ENCODE assay signal across 8 cellular contexts in the genomic region with DNA sequence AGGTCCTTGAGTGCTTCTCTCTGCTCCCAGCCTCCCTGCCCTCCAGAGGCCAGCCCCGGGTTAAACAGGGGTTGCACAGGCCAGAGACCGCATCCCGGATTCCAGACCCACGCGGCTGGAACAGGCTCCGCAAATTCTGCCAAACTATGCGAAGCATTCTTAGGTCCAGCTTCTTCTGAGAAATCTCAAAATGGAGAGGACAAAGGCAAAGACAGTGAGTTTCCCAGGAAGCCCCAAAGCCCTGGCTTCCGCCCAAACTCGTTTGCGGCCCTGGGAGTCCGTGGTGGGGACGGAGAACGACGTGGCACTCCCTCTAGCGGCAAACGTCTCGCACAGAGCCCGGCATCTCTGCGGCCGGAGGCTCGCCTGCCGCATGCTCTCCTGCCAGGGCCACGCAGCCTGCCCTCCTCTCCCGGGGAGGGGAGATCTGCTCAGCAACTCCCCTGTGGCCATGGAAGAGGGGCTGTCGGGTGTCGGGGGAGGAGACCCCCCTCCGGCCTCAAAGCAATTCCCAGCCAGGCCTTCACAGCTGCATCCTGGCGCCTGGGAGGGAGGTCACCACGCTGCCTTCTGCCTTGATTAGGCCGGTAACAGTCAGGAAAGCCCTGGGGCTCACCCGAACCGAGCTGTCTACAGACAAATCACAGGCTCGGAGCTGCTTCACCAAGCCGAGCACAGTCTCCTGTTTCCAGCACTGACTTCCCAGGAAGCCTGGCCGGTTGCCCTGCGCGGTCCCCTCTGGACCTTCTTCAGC. TPM values are rescaled to one million over a fixed set of nuclear protein-coding genes. Genes with fewer than 3 reads are reported as not detected.
DNase-seq lines count a peak whose midpoint lies in the region; ATAC-seq lines count a peak whose summit lies in the region.

No MANE protein-coding gene starts in this region.

- H3K9me3 Mint-ChIP-seq in activated CD4-positive, alpha-beta memory T cell treated with anti-CD3 and anti-CD28 coated beads, Interleukin-2, amount 10 ng/mL, durations not matched to agents 7 days and 5 days = no peaks in the 10 kb centered on the region
- H3K9me3 Mint-ChIP-seq in stimulated activated naive B cell treated with anti-CD40 and anti-IgM and Interleukin-4, amounts not matched to agents 10 μg/mL and 1 μg/mL and 100 μg/mL, for 72 hours = no peaks in the 10 kb centered on the region

- H3K9ac ChIP-seq in mucosa of stomach (ENCODE audit: low read length) = peak overlapping the region; percentile 5

- peaks cover 13% of the 10 kb centered on the region for H3K4me1 ChIP-seq in mucosa of stomach (ENCODE audit: control insufficient read depth, insufficient read depth, low read length)

- POLR2A ChIA-PET in activated CD4-positive, alpha-beta memory T cell treated with anti-CD3 and anti-CD28 coated beads, Interleukin-2, amount 10 ng/mL, durations not matched to agents 7 days and 5 days (lab: Charles Lee) = no interaction called here

- DNase-seq in activated gamma-delta T cell treated with Interleukin-2 at 50 U/mL for 16 hours = peak; percentile 32
- no peak for DNase-seq in activated gamma-delta T cell (lab: John Stamatoyannopoulos, UW)
- DNase-seq in NCI-H1092 (lab: John Stamatoyannopoulos, UW) = peak; percentile 68
- peak; percentile 47 for DNase-seq in activated CD4-positive, alpha-beta memory T cell treated with anti-CD3 and anti-CD28 coated beads, Interleukin-2, amount 10 ng/mL, durations not matched to agents 7 days and 5 days
- DNase-seq in stimulated activated naive B cell treated with anti-CD40 and anti-IgM and Interleukin-4, amounts not matched to agents 10 μg/mL and 1 μg/mL and 100 μg/mL, for 72 hours = peak; percentile 41

- peak; percentile 95 for ATAC-seq in HG02678 (IDR thresholded peaks at IDR 0.05; ENCODE audit: unreplicated experiment)
- ATAC-seq in esophagus mucosa = peak; percentile 84
- ATAC-seq in stimulated activated naive B cell treated with anti-CD40 and anti-IgM and Interleukin-4, amounts not matched to agents 10 μg/mL and 1 μg/mL and 100 μg/mL, for 72 hours (replicated peaks) = peak; percentile 94 to 97

- H3K27ac Mint-ChIP-seq in activated CD4-positive, alpha-beta memory T cell treated with anti-CD3 and anti-CD28 coated beads, Interleukin-2, amount 10 ng/mL, durations not matched to agents 7 days and 5 days = no peak overlapping the region
- no peak overlapping the region for H3K27ac Mint-ChIP-seq in stimulated activated naive B cell treated with anti-CD40 and anti-IgM and Interleukin-4, amounts not matched to agents 10 μg/mL and 1 μg/mL and 100 μg/mL, for 72 hours

- no peaks in the 10 kb centered on the region for H3K36me3 ChIP-seq in mucosa of stomach (ENCODE audit: control insufficient read depth, insufficient read depth, low read length)

- H3K4me3 ChIP-seq in mucosa of stomach (ENCODE audit: low read length) = no peak overlapping the region

- CTCF ChIA-PET in activated CD4-positive, alpha-beta memory T cell treated with anti-CD3 and anti-CD28 coated beads, Interleukin-2, amount 10 ng/mL, durations not matched to agents 7 days and 5 days (lab: Charles Lee) = interaction anchor here (0.6 to 1.6 kb wide), 4 partner anchors 11 to 50 kb away, joined by 3 to 6 read pairs (median 4); no protein-coding TSS in a partner anchor

- no peaks in the 10 kb centered on the region for H3K9me3 ChIP-seq in mucosa of stomach (ENCODE audit: control insufficient read depth, low read length)

- H3K36me3 Mint-ChIP-seq in activated CD4-positive, alpha-beta memory T cell treated with anti-CD3 and anti-CD28 coated beads, Interleukin-2, amount 10 ng/mL, durations not matched to agents 7 days and 5 days (ENCODE audit: low read depth) = no peaks in the 10 kb centered on the region
- H3K36me3 Mint-ChIP-seq in stimulated activated naive B cell treated with anti-CD40 and anti-IgM and Interleukin-4, amounts not matched to agents 10 μg/mL and 1 μg/mL and 100 μg/mL, for 72 hours = no peaks in the 10 kb centered on the region

- H3K4me1 Mint-ChIP-seq in activated CD4-positive, alpha-beta memory T cell treated with anti-CD3 and anti-CD28 coated beads, Interleukin-2, amount 10 ng/mL, durations not matched to agents 7 days and 5 days = no peaks in the 10 kb centered on the region
- peaks cover 0 to 4% of the 10 kb centered on the region in 2 donors for H3K4me1 Mint-ChIP-seq in stimulated activated naive B cell treated with anti-CD40 and anti-IgM and Interleukin-4, amounts not matched to agents 10 μg/mL and 1 μg/mL and 100 μg/mL, for 72 hours

- H3K27me3 ChIP-seq in mucosa of stomach (ENCODE audit: control insufficient read depth, insufficient read depth, low read length) = peaks cover 15% of the 10 kb centered on the region

- no peak overlapping the region for H3K4me3 Mint-ChIP-seq in activated CD4-positive, alpha-beta memory T cell treated with anti-CD3 and anti-CD28 coated beads, Interleukin-2, amount 10 ng/mL, durations not matched to agents 7 days and 5 days
- no peak overlapping the region for H3K4me3 Mint-ChIP-seq in stimulated activated naive B cell treated with anti-CD40 and anti-IgM and Interleukin-4, amounts not matched to agents 10 μg/mL and 1 μg/mL and 100 μg/mL, for 72 hours

- H3K27me3 Mint-ChIP-seq in activated CD4-positive, alpha-beta memory T cell treated with anti-CD3 and anti-CD28 coated beads, Interleukin-2, amount 10 ng/mL, durations not matched to agents 7 days and 5 days = peaks cover 18% of the 10 kb centered on the region
- peaks cover 40 to 57% of the 10 kb centered on the region in 2 donors for H3K27me3 Mint-ChIP-seq in stimulated activated naive B cell treated with anti-CD40 and anti-IgM and Interleukin-4, amounts not matched to agents 10 μg/mL and 1 μg/mL and 100 μg/mL, for 72 hours

RNA-seq across cellular contexts. Expression of a gene that starts 33.4 kb away (rescaled TPM):
- total RNA-seq in activated CD4-positive, alpha-beta memory T cell treated with anti-CD3 and anti-CD28 coated beads, Interleukin-2, amount 10 ng/mL, durations not matched to agents 7 days and 5 days = under 1 TPM; 0.10 to 0.33 TPM
- 3.6 TPM for total RNA-seq in esophagus mucosa
